Comparison of ENCODE assay signal across 8 cellular contexts in genomic region chr14:89303452-89304435, GRCh38.
A peak's percentile ranks its signal among the peaks of the same experiment; 100 is the strongest.
DNase-seq lines count a peak whose midpoint lies in the region; ATAC-seq and TF ChIP-seq lines count a peak whose summit lies in the region.

No MANE protein-coding gene starts in this region.

- peaks cover 50% of the 10 kb centered on the region for H3K4me1 Mint-ChIP-seq in chondrocyte (ENCODE audit: low read depth)

- H3K9me3 ChIP-seq in left lung (no peaks in the 10 kb centered on the region), stomach (no peaks in the 10 kb centered on the region)

- H3K36me3 ChIP-seq in GM06990 (ENCODE audit: control insufficient read depth, insufficient read depth, low read length), result peaks cover 2% of the 10 kb centered on the region; the same call in 1 of the 2 replicates
- H3K36me3 ChIP-seq in left lung, result no peaks in the 10 kb centered on the region
- peaks cover 0 to 7% (median 0%) of the 10 kb centered on the region in 4 donors for H3K36me3 ChIP-seq in stomach

- peak; percentile 53 for ATAC-seq in GM21526 (IDR thresholded peaks at IDR 0.05; ENCODE audit: low FRiP score, unreplicated experiment)
- ATAC-seq in left lung, result peak; percentile 86

- H3K4me3 Mint-ChIP-seq in chondrocyte (ENCODE audit: unreplicated experiment), result peak overlapping the region; percentile 66

- no peaks in the 10 kb centered on the region for H3K27me3 Mint-ChIP-seq in chondrocyte (ENCODE audit: low read depth)

- peak in 1 of 4 donors; percentile 14 for TF ChIP-seq POLR2A in stomach (IDR thresholded peaks at IDR 0.05)

- H3K27ac ChIP-seq in left lung, result peak overlapping the region; percentile 84 to 94
- H3K27ac ChIP-seq in stomach, result peak overlapping the region; percentile 76 to 90 (median 88)

- H3K4me1 ChIP-seq in left lung (peaks cover 32 to 42% of the 10 kb centered on the region in 2 donors), stomach (peaks cover 35 to 57% (median 45%) of the 10 kb centered on the region in 4 donors)

- TF ChIP-seq EP300 in stomach (IDR thresholded peaks at IDR 0.05), result peak; percentile 83

- H3K4me3 ChIP-seq in GM06990 (replicated peaks; ENCODE audit: low read depth, low read length) (peak overlapping the region; percentile 54), left lung (peak overlapping the region in 1 of 2 donors; percentile 0), stomach (peak overlapping the region in 1 of 4 donors; percentile 14)

- intact Hi-C loops in left lung (cut with DNase I), result loop anchor here in 1 of 2 donors (10.0 kb wide), 1 partner anchor 111 kb away; the partner anchor contains the start of gene FOXN3
- intact Hi-C loops in stomach (cut with DNase I; ENCODE audit: low total_unique reads), result no loop called here

- WGBS in stomach, 5 donors, result 20 to 36% (median 31%) methylated on average over 14 of the region's 14 CpGs

- H3K27me3 ChIP-seq in GM06990 (replicated peaks; ENCODE audit: control insufficient read depth, insufficient read depth, low read length) (no peaks in the 10 kb centered on the region), left lung (no peaks in the 10 kb centered on the region), stomach (no peaks in the 10 kb centered on the region)

- peak; percentile 78 for DNase-seq in GM06990 (ENCODE audit: extremely low read depth, insufficient read length)
- peak; percentile 20 for DNase-seq in HS-27A (ENCODE audit: low read depth)
- DNase-seq in RKO (ENCODE audit: low spot score), result peak; percentile 15
- DNase-seq in chondrocyte (ENCODE audit: low spot score), result no peak
- DNase-seq in left lung, result peak in 1 of 2 donors; percentile 84
- peak; percentile 36 for DNase-seq in stomach
- no peak for DNase-seq in HT-29 (ENCODE audit: low spot score)

- H3K9me3 Mint-ChIP-seq in chondrocyte (ENCODE audit: low read depth), result no peaks in the 10 kb centered on the region

- H3K36me3 Mint-ChIP-seq in chondrocyte (ENCODE audit: low read depth), result peaks cover 9% of the 10 kb centered on the region

- peak overlapping the region; percentile 100 for H3K27ac Mint-ChIP-seq in chondrocyte (ENCODE audit: unreplicated experiment)

- no peak for TF ChIP-seq CTCF in GM06990 (IDR thresholded peaks at IDR 0.05; ENCODE audit: insufficient read depth, low read length, poor library complexity, severe bottlenecking)
- TF ChIP-seq CTCF in chondrocyte (IDR thresholded peaks at IDR 0.05), result no peak
- TF ChIP-seq CTCF in left lung (IDR thresholded peaks at IDR 0.05), result no peak
- no peak for TF ChIP-seq CTCF in stomach (IDR thresholded peaks at IDR 0.05)

Comparison
In these comparisons a context has a peak if more than half of its experiments do, and no peak if none do; other contexts are left out.
1. DNase-seq: peak in GM06990 (single experiment), HS-27A (single experiment), RKO (single experiment) and stomach (single experiment); none in chondrocyte (single experiment) and HT-29 (single experiment).